40 cellular contexts compared by ENCODE assay signal in the genomic region with DNA sequence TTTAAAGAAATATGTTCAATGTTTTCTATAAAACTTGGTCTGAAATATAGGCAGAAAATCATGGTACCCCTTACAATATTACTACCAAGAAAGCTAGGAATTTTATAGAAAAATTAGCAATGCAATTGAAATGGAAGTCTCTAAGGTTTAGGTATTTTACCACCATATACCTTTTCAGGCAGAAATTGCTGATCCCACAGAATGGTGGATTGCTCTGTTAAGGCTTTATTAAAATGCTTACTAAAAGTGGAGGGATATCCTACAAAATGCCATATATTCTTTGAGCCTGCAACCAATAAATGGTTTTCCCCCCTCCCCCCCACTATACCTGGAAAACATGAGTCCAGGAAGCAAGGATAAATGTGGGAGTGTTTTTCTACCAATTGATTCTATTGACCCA.
"Had no signal": no experiment of that assay in that cellular context is flagged by ENCODE, and none has a peak within 500 bp of the region (broad histone marks: within the 10 kb centered on the region; RNA-seq: fewer than 3 reads in every experiment).

No MANE protein-coding gene starts in this region.

- ATAC-seq: activated naive CD4-positive, alpha-beta T cell treated with anti-CD3 and anti-CD28 coated beads, Interleukin-2, amount 50 U/mL, for 72 hours; activated naive CD8-positive, alpha-beta T cell treated with anti-CD3 and anti-CD28 coated beads, Interleukin-2, amount 50 U/mL, for 24 hours; activated T-cell treated with anti-CD3 and anti-CD28 coated beads, Interleukin-2, amount 50 U/mL, for 4 hours; activated T-cell treated with anti-CD3 and anti-CD28 coated beads, Interleukin-2, amount 50 U/mL, for 72 hours; activated T-helper 17 cell treated with anti-CD3 and anti-CD28 coated beads, Interleukin-2, amount 50 U/mL, for 72 hours; body of pancreas had no signal

- H3K9me3 ChIP-seq: adrenal gland, ascending aorta, body of pancreas, breast epithelium had no signal

- H3K36me3 ChIP-seq: adrenal gland, ascending aorta, brain microvascular endothelial cell, breast epithelium, cardiac muscle cell had no signal

- H3K27me3 Mint-ChIP-seq: activated naive CD4-positive, alpha-beta T cell treated with anti-CD3 and anti-CD28 coated beads, Interleukin-2, amount 10 ng/mL, durations not matched to agents 7 days and 5 days; activated naive CD4-positive, alpha-beta T cell treated with anti-CD3 and anti-CD28 coated beads, Interleukin-2, amount 50 U/mL, for 24 hours; activated naive CD8-positive, alpha-beta T cell; activated naive CD8-positive, alpha-beta T cell treated with anti-CD3 and anti-CD28 coated beads for 36 hours; activated naive CD8-positive, alpha-beta T cell treated with anti-CD3 and anti-CD28 coated beads, Interleukin-2, amount 10 ng/mL, durations not matched to agents 7 days and 5 days; activated naive CD8-positive, alpha-beta T cell treated with anti-CD3 and anti-CD28 coated beads, Interleukin-2, amount 50 U/mL, for 24 hours; activated T-cell treated with anti-CD3 and anti-CD28 coated beads, Interleukin-2, amount 50 U/mL, for 24 hours; activated T-helper 17 cell treated with anti-CD3 and anti-CD28 coated beads, Interleukin-2, amount 50 U/mL, for 72 hours; central memory CD8-positive, alpha-beta T cell had no signal

- DNase-seq: activated effector memory CD4-positive, alpha-beta T cell treated with anti-CD3 and anti-CD28 coated beads, Interleukin-2, amount 50 U/mL, for 16 hours; activated effector memory CD4-positive, alpha-beta T cell treated with Interleukin-2 at 50 U/mL for 16 hours; activated gamma-delta T cell; activated gamma-delta T cell treated with Interleukin-2 at 50 U/mL for 16 hours; activated naive CD4-positive, alpha-beta T cell; activated naive CD4-positive, alpha-beta T cell treated with anti-CD3 and anti-CD28 coated beads for 36 hours; activated naive CD4-positive, alpha-beta T cell treated with anti-CD3 and anti-CD28 coated beads, Interleukin-2, amount 10 ng/mL, durations not matched to agents 7 days and 5 days; activated naive CD4-positive, alpha-beta T cell treated with anti-CD3 and anti-CD28 coated beads, Interleukin-2, amount 50 U/mL, for 16 hours; activated naive CD4-positive, alpha-beta T cell treated with Interleukin-2 at 50 U/mL for 16 hours; activated naive CD8-positive, alpha-beta T cell treated with anti-CD3 and anti-CD28 coated beads for 36 hours; activated naive CD8-positive, alpha-beta T cell treated with anti-CD3 and anti-CD28 coated beads, Interleukin-2, amount 10 ng/mL, durations not matched to agents 7 days and 5 days; activated naive CD8-positive, alpha-beta T cell treated with anti-CD3 and anti-CD28 coated beads, Interleukin-2, amount 50 U/mL, for 24 hours; activated T-cell treated with anti-CD3 and anti-CD28 coated beads, Interleukin-2, amount 50 U/mL, for 1 hour; activated T-cell treated with anti-CD3 and anti-CD28 coated beads, Interleukin-2, amount 50 U/mL, for 24 hours; activated T-cell treated with anti-CD3 and anti-CD28 coated beads, Interleukin-2, amount 50 U/mL, for 4 hours; activated T-cell treated with anti-CD3 and anti-CD28 coated beads, Interleukin-2, amount 50 U/mL, for 48 hours; activated T-cell treated with anti-CD3 and anti-CD28 coated beads, Interleukin-2, amount 50 U/mL, for 72 hours; adrenal gland; amniotic stem cell; amygdala; anterior cingulate cortex; aorta; body of pancreas; brain microvascular endothelial cell; caudate nucleus; central memory CD4-positive, alpha-beta T cell; cerebellar nuclear complex had no signal

- H3K9me3 Mint-ChIP-seq: activated naive CD4-positive, alpha-beta T cell treated with anti-CD3 and anti-CD28 coated beads, Interleukin-2, amount 50 U/mL, for 24 hours had no signal

- H3K27me3 ChIP-seq: adrenal gland, ascending aorta, body of pancreas, brain microvascular endothelial cell, breast epithelium, cardiac muscle cell had no signal

- H3K27ac Mint-ChIP-seq: activated naive CD4-positive, alpha-beta T cell treated with anti-CD3 and anti-CD28 coated beads for 36 hours; activated naive CD4-positive, alpha-beta T cell treated with anti-CD3 and anti-CD28 coated beads, Interleukin-2, amount 10 ng/mL, durations not matched to agents 7 days and 5 days; activated naive CD4-positive, alpha-beta T cell treated with anti-CD3 and anti-CD28 coated beads, Interleukin-2, amount 50 U/mL, for 24 hours; activated naive CD4-positive, alpha-beta T cell treated with anti-CD3 and anti-CD28 coated beads, Interleukin-2, amount 50 U/mL, for 72 hours; activated naive CD8-positive, alpha-beta T cell; activated naive CD8-positive, alpha-beta T cell treated with anti-CD3 and anti-CD28 coated beads for 36 hours; activated naive CD8-positive, alpha-beta T cell treated with anti-CD3 and anti-CD28 coated beads, Interleukin-2, amount 10 ng/mL, durations not matched to agents 7 days and 5 days; activated naive CD8-positive, alpha-beta T cell treated with anti-CD3 and anti-CD28 coated beads, Interleukin-2, amount 50 U/mL, for 24 hours; activated T-cell treated with anti-CD3 and anti-CD28 coated beads, Interleukin-2, amount 50 U/mL, for 24 hours; activated T-cell treated with anti-CD3 and anti-CD28 coated beads, Interleukin-2, amount 50 U/mL, for 72 hours; activated T-helper 1 cell treated with anti-CD3 and anti-CD28 coated beads, Interleukin-12 subunit alpha, Interleukin-12 subunit beta, Interleukin-2, Interleukin-4 antibody, amounts not matched to agents 30 ng/mL and 10 ng/mL and 1 ng/mL, durations not matched to agents 14 hours and 24 hours and 36 hours; activated T-helper 17 cell treated with anti-CD3 and anti-CD28 coated beads, Interleukin-2, amount 50 U/mL, for 72 hours; activated T-helper 2 cell treated with anti-CD3 and anti-CD28 coated beads, Interferon-gamma antibody, Interleukin-2, Interleukin-4, amounts not matched to agents 10 μg/mL and 5 μg/mL and 100 μg/mL, durations not matched to agents 14 hours and 24 hours and 36 hours; brain had no signal

- H3K4me1 ChIP-seq: adrenal gland, ascending aorta, body of pancreas, breast epithelium had no signal

- H3K27ac ChIP-seq: adrenal gland, ascending aorta, body of pancreas, brain microvascular endothelial cell, breast epithelium, cardiac muscle cell had no signal

- H3K4me3 ChIP-seq: adrenal gland, ascending aorta, body of pancreas, breast epithelium, cardiac muscle cell had no signal

- H3K4me3 Mint-ChIP-seq: activated naive CD4-positive, alpha-beta T cell treated with anti-CD3 and anti-CD28 coated beads for 36 hours; activated naive CD4-positive, alpha-beta T cell treated with anti-CD3 and anti-CD28 coated beads, Interleukin-2, amount 10 ng/mL, durations not matched to agents 7 days and 5 days; activated naive CD4-positive, alpha-beta T cell treated with anti-CD3 and anti-CD28 coated beads, Interleukin-2, amount 50 U/mL, for 24 hours; activated naive CD8-positive, alpha-beta T cell; activated naive CD8-positive, alpha-beta T cell treated with anti-CD3 and anti-CD28 coated beads for 36 hours; activated naive CD8-positive, alpha-beta T cell treated with anti-CD3 and anti-CD28 coated beads, Interleukin-2, amount 10 ng/mL, durations not matched to agents 7 days and 5 days; activated naive CD8-positive, alpha-beta T cell treated with anti-CD3 and anti-CD28 coated beads, Interleukin-2, amount 50 U/mL, for 24 hours; activated T-cell treated with anti-CD3 and anti-CD28 coated beads, Interleukin-2, amount 50 U/mL, for 24 hours; activated T-cell treated with anti-CD3 and anti-CD28 coated beads, Interleukin-2, amount 50 U/mL, for 4 hours; activated T-cell treated with anti-CD3 and anti-CD28 coated beads, Interleukin-2, amount 50 U/mL, for 72 hours; activated T-helper 1 cell treated with anti-CD3 and anti-CD28 coated beads, Interleukin-12 subunit alpha, Interleukin-12 subunit beta, Interleukin-2, Interleukin-4 antibody, amounts not matched to agents 30 ng/mL and 10 ng/mL and 1 ng/mL, durations not matched to agents 14 hours and 24 hours and 36 hours; activated T-helper 17 cell treated with anti-CD3 and anti-CD28 coated beads, Interleukin-2, amount 50 U/mL, for 72 hours; brain; central memory CD8-positive, alpha-beta T cell had no signal

- H3K4me1 Mint-ChIP-seq: activated naive CD4-positive, alpha-beta T cell treated with anti-CD3 and anti-CD28 coated beads, Interleukin-2, amount 10 ng/mL, durations not matched to agents 7 days and 5 days; activated naive CD4-positive, alpha-beta T cell treated with anti-CD3 and anti-CD28 coated beads, Interleukin-2, amount 50 U/mL, for 24 hours; activated naive CD8-positive, alpha-beta T cell treated with anti-CD3 and anti-CD28 coated beads for 36 hours; activated naive CD8-positive, alpha-beta T cell treated with anti-CD3 and anti-CD28 coated beads, Interleukin-2, amount 10 ng/mL, durations not matched to agents 7 days and 5 days; activated naive CD8-positive, alpha-beta T cell treated with anti-CD3 and anti-CD28 coated beads, Interleukin-2, amount 50 U/mL, for 24 hours; activated T-helper 17 cell treated with anti-CD3 and anti-CD28 coated beads, Interleukin-2, amount 50 U/mL, for 72 hours; brain; central memory CD8-positive, alpha-beta T cell had no signal

- H3K36me3 Mint-ChIP-seq: activated naive CD4-positive, alpha-beta T cell treated with anti-CD3 and anti-CD28 coated beads, Interleukin-2, amount 10 ng/mL, durations not matched to agents 7 days and 5 days; activated naive CD4-positive, alpha-beta T cell treated with anti-CD3 and anti-CD28 coated beads, Interleukin-2, amount 50 U/mL, for 24 hours; activated naive CD8-positive, alpha-beta T cell; activated naive CD8-positive, alpha-beta T cell treated with anti-CD3 and anti-CD28 coated beads for 36 hours; activated naive CD8-positive, alpha-beta T cell treated with anti-CD3 and anti-CD28 coated beads, Interleukin-2, amount 10 ng/mL, durations not matched to agents 7 days and 5 days; brain had no signal

- FAIRE-seq: astrocyte, bronchial epithelial cell had no signal
